Comparison of ENCODE assay signal across 20 cellular contexts in the genomic region with DNA sequence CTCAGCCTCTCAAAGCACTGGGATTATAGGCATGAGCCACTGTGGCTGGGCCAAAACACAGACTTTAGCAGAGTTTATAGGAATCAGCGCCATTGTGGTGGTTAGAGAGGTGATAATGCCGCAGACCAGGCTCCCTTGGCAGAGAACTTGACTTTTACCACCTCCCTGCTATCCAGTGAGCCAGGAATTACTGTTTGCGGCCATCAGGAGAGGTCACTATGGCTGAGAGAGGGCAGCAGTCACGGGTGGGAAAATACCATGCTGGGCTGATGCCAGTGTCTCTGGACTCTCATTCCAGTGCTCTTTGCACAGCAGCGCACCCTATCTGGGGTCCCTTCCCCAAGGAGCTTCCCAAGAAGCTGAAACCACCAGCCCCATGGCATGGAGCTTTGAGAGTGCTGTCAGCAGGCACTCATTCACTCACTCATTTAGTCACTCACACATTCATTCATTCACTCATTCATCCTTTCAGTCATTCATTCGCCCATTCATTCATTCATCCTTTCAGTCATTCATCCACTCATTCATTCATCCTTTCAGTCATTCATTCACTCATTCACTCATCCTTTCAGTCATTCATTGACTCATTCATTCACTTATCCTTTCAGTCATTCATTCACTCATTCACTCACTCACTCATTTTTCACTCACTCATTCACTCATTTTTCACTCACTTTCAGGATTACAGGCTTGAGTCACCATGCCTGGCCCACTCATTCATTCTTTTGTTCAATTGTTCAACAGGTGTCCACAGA. TPM values are rescaled to one million over a fixed set of nuclear protein-coding genes. Genes with fewer than 3 reads are reported as not detected.
"Had no signal": no experiment of that assay in that cellular context is flagged by ENCODE, and none has a peak within 500 bp of the region (broad histone marks: within the 10 kb centered on the region; RNA-seq: fewer than 3 reads in every experiment).

No MANE protein-coding gene starts in this region.

- DNase-seq: activated CD4-positive, alpha-beta T cell treated with anti-CD3 and anti-CD28 coated beads for 1 hour; activated CD4-positive, alpha-beta T cell treated with anti-CD3 and anti-CD28 coated beads, Interleukin-2, amount 50 U/mL, for 4 hours; activated effector memory CD4-positive, alpha-beta T cell treated with Interleukin-2 at 50 U/mL for 16 hours; amniotic stem cell; central memory CD4-positive, alpha-beta T cell; esophagus squamous epithelium; retina; small intestine; stimulated activated CD4-positive, alpha-beta T cell treated with anti-CD3 and anti-CD28 coated beads, Interleukin-4, amount 100 ng/mL, for 4 hours; stimulated activated CD8-positive, alpha-beta memory T cell treated with anti-CD3 and anti-CD28 coated beads, Interleukin-4, amount 100 ng/mL, for 48 hours; stimulated activated naive CD4-positive, alpha-beta T cell treated with Interleukin-2 at 50 U/mL for 16 hours; substantia nigra had no signal

- ATAC-seq: body of pancreas had no signal

- H3K27ac ChIP-seq: body of pancreas, coronary artery, esophagus squamous epithelium, parathyroid adenoma, tibial nerve had no signal

- H3K36me3 Mint-ChIP-seq: activated naive CD4-positive, alpha-beta T cell treated with anti-CD3 and anti-CD28 coated beads, Interleukin-2, amount 50 U/mL, for 24 hours had no signal

- H3K27ac Mint-ChIP-seq: activated naive CD4-positive, alpha-beta T cell treated with anti-CD3 and anti-CD28 coated beads, Interleukin-2, amount 50 U/mL, for 24 hours had no signal

- H3K9me3 Mint-ChIP-seq: activated naive CD4-positive, alpha-beta T cell treated with anti-CD3 and anti-CD28 coated beads, Interleukin-2, amount 50 U/mL, for 24 hours had no signal

- H3K27me3 Mint-ChIP-seq: activated naive CD4-positive, alpha-beta T cell treated with anti-CD3 and anti-CD28 coated beads, Interleukin-2, amount 50 U/mL, for 24 hours had no signal

- H3K4me3 Mint-ChIP-seq: activated naive CD4-positive, alpha-beta T cell treated with anti-CD3 and anti-CD28 coated beads, Interleukin-2, amount 50 U/mL, for 24 hours had no signal

- H3K27me3 ChIP-seq: tibial nerve had no signal

- H3K36me3 ChIP-seq: esophagus squamous epithelium, tibial nerve had no signal

- H3K4me3 ChIP-seq: body of pancreas, coronary artery, esophagus squamous epithelium, lung, tibial nerve had no signal

- H3K9me3 ChIP-seq: body of pancreas, esophagus squamous epithelium, tibial nerve had no signal

- H3K4me1 ChIP-seq: parathyroid adenoma had no signal

RNA-seq across cellular contexts. Expression of a gene that starts 27.3 kb away (rescaled TPM):
- total RNA-seq: body of pancreas, esophagus squamous epithelium, fibroblast of villous mesenchyme, tibial nerve had no signal
- polyA plus RNA-seq: endothelial cell of umbilical vein, lung, small intestine had no signal
